Comparison of ENCODE assay signal across 8 cellular contexts in genomic region chr16:3152273-3153076, GRCh38. TPM values are rescaled to one million over a fixed set of nuclear protein-coding genes. Genes with fewer than 3 reads are reported as not detected.
DNase-seq lines count a peak whose midpoint lies in the region; ATAC-seq and TF ChIP-seq lines count a peak whose summit lies in the region.

No MANE protein-coding gene starts in this region.

- H3K79me2 ChIP-seq in PC-3 (ENCODE audit: low read length) (no peaks in the 10 kb centered on the region), fibroblast of lung (ENCODE audit: control insufficient read depth, insufficient read depth, low read length) (no peaks in the 10 kb centered on the region)

- H3K36me3 ChIP-seq in PC-3 (ENCODE audit: low read depth, low read length), result no peaks in the 10 kb centered on the region
- no peaks in the 10 kb centered on the region for H3K36me3 ChIP-seq in fibroblast of lung (ENCODE audit: control insufficient read depth, insufficient read depth, low read length)
- no peaks in the 10 kb centered on the region for H3K36me3 ChIP-seq in naive thymus-derived CD4-positive, alpha-beta T cell (ENCODE audit: control insufficient read depth in 2 of 3, insufficient read depth in 3 of 3, low read length in 3 of 3)

- H3K9me3 Mint-ChIP-seq in activated T-cell treated with anti-CD3 and anti-CD28 coated beads, Interleukin-2, amount 50 U/mL, for 72 hours, result peaks cover 0 to 3% of the 10 kb centered on the region in 2 donors
- peaks cover 2 to 53% (median 16%) of the 10 kb centered on the region in 11 donors for H3K9me3 Mint-ChIP-seq in naive thymus-derived CD4-positive, alpha-beta T cell
- H3K9me3 Mint-ChIP-seq in stimulated activated memory B cell treated with anti-CD40 and anti-IgM and Interleukin-4, amounts not matched to agents 10 μg/mL and 1 μg/mL and 100 μg/mL, for 72 hours, result peaks cover 6% of the 10 kb centered on the region

- no peaks in the 10 kb centered on the region for H3K27me3 ChIP-seq in PC-3 (ENCODE audit: low read length)
- no peaks in the 10 kb centered on the region for H3K27me3 ChIP-seq in fibroblast of lung (ENCODE audit: control insufficient read depth, insufficient read depth, low read length)
- H3K27me3 ChIP-seq in naive thymus-derived CD4-positive, alpha-beta T cell (ENCODE audit: control insufficient read depth in 2 of 2, insufficient read depth in 2 of 2, low read length in 2 of 2), result no peaks in the 10 kb centered on the region

- no TSS peak for BruUV-seq in PC-3 (replicated peaks; lab: Mats Ljungman, UMichigan)

- CTCF ChIA-PET in PC-3 (lab: Charles Lee), result interaction anchor here (0.9 kb wide), 1 partner anchor 22 kb away, joined by 3 read pairs; no protein-coding TSS in a partner anchor
- CTCF ChIA-PET in naive thymus-derived CD4-positive, alpha-beta T cell (lab: Charles Lee), result interaction anchor here (0.6 to 1.1 kb wide), 3 partner anchors 18 to 91 kb away, joined by 3 to 4 read pairs (median 3); partner anchors contain the start of gene ZNF213

- H3K9ac ChIP-seq in PC-3 (ENCODE audit: low read length) (no peak overlapping the region), fibroblast of lung (ENCODE audit: insufficient read depth, low read length) (no peak overlapping the region)

- DNase-seq in DMS153 (lab: John Stamatoyannopoulos, UW) (peak; percentile 93), KG1 (lab: John Stamatoyannopoulos, UW) (peak; percentile 89), PC-3 (peak; percentile 96), fibroblast of lung (ENCODE audit: low read depth in 2 of 2) (peak; percentile 86 to 92)
- peak; percentile 78 to 83 for DNase-seq in activated T-cell treated with anti-CD3 and anti-CD28 coated beads, Interleukin-2, amount 50 U/mL, for 72 hours
- DNase-seq in naive thymus-derived CD4-positive, alpha-beta T cell, result peak; percentile 54 to 92 (median 73)

- H3K9me3 ChIP-seq in PC-3 (ENCODE audit: low read length) (no peaks in the 10 kb centered on the region), fibroblast of lung (ENCODE audit: control insufficient read depth, insufficient read depth, low read depth, low read length) (no peaks in the 10 kb centered on the region)
- peaks cover 0 to 11% (median 5%) of the 10 kb centered on the region in 3 experiments for H3K9me3 ChIP-seq in naive thymus-derived CD4-positive, alpha-beta T cell (ENCODE audit: control insufficient read depth in 2 of 3, low read length in 3 of 3)

- H3K4me1 Mint-ChIP-seq in activated T-cell treated with anti-CD3 and anti-CD28 coated beads, Interleukin-2, amount 50 U/mL, for 72 hours (ENCODE audit: low read depth), result peaks cover 27% of the 10 kb centered on the region
- H3K4me1 Mint-ChIP-seq in naive thymus-derived CD4-positive, alpha-beta T cell, result peaks cover 16 to 46% (median 27%) of the 10 kb centered on the region in 7 donors
- peaks cover 33% of the 10 kb centered on the region for H3K4me1 Mint-ChIP-seq in stimulated activated memory B cell treated with anti-CD40 and anti-IgM and Interleukin-4, amounts not matched to agents 10 μg/mL and 1 μg/mL and 100 μg/mL, for 72 hours

- peaks cover 6% of the 10 kb centered on the region for H3K27me3 Mint-ChIP-seq in activated T-cell treated with anti-CD3 and anti-CD28 coated beads, Interleukin-2, amount 50 U/mL, for 72 hours (ENCODE audit: low read depth)
- peaks cover 0 to 32% (median 0%) of the 10 kb centered on the region in 5 donors for H3K27me3 Mint-ChIP-seq in naive thymus-derived CD4-positive, alpha-beta T cell
- H3K27me3 Mint-ChIP-seq in stimulated activated memory B cell treated with anti-CD40 and anti-IgM and Interleukin-4, amounts not matched to agents 10 μg/mL and 1 μg/mL and 100 μg/mL, for 72 hours, result no peaks in the 10 kb centered on the region

- peak overlapping the region; percentile 75 for H3K4me3 ChIP-seq in PC-3 (ENCODE audit: low read length)
- peak overlapping the region; percentile 64 to 79 (median 74) for H3K4me3 ChIP-seq in fibroblast of lung (replicated peaks in 1 of 4; ENCODE audit: control extremely low read depth in 1 of 4, insufficient read depth in 1 of 4, low read depth in 3 of 4, low read length in 4 of 4)
- peak overlapping the region; percentile 59 for H3K4me3 ChIP-seq in naive thymus-derived CD4-positive, alpha-beta T cell (ENCODE audit: low read length)

- H3F3A ChIP-seq in PC-3 (ENCODE audit: low read length, unreplicated experiment), result no peaks in the 10 kb centered on the region

- ATAC-seq in PC-3 (peak; percentile 33), GM19455 (IDR thresholded peaks at IDR 0.05; ENCODE audit: unreplicated experiment) (no peak)
- peak; percentile 13 to 18 for ATAC-seq in activated T-cell treated with anti-CD3 and anti-CD28 coated beads, Interleukin-2, amount 50 U/mL, for 72 hours (replicated peaks in 1 of 2)
- ATAC-seq in naive thymus-derived CD4-positive, alpha-beta T cell, result peak; percentile 32
- ATAC-seq in stimulated activated memory B cell treated with anti-CD40 and anti-IgM and Interleukin-4, amounts not matched to agents 10 μg/mL and 1 μg/mL and 100 μg/mL, for 72 hours, result no peak

- peak overlapping the region; percentile 91 for H3K27ac Mint-ChIP-seq in activated T-cell treated with anti-CD3 and anti-CD28 coated beads, Interleukin-2, amount 50 U/mL, for 72 hours
- H3K27ac Mint-ChIP-seq in naive thymus-derived CD4-positive, alpha-beta T cell, result peak overlapping the region; percentile 85 to 99 (median 95)
- H3K27ac Mint-ChIP-seq in stimulated activated memory B cell treated with anti-CD40 and anti-IgM and Interleukin-4, amounts not matched to agents 10 μg/mL and 1 μg/mL and 100 μg/mL, for 72 hours, result peak overlapping the region; percentile 56

- H3K27ac ChIP-seq in PC-3 (ENCODE audit: low read length), result no peak overlapping the region
- H3K27ac ChIP-seq in fibroblast of lung (ENCODE audit: insufficient read depth, low read length), result peak overlapping the region; percentile 44
- peak overlapping the region; percentile 24 for H3K27ac ChIP-seq in naive thymus-derived CD4-positive, alpha-beta T cell (ENCODE audit: low read depth, low read length)

- H3K4me1 ChIP-seq in PC-3 (ENCODE audit: insufficient read depth, low read length) (peaks cover 9% of the 10 kb centered on the region; the same call in 1 of the 2 replicates), fibroblast of lung (ENCODE audit: control insufficient read depth, extremely low read depth, insufficient read depth, low read length) (peaks cover 2% of the 10 kb centered on the region)
- peaks cover under 1 to 9% of the 10 kb centered on the region in 2 donors for H3K4me1 ChIP-seq in naive thymus-derived CD4-positive, alpha-beta T cell (ENCODE audit: control insufficient read depth in 2 of 2, insufficient read depth in 2 of 2, low read length in 2 of 2)

- intact Hi-C loops in PC-3 (cut with micrococcal nuclease), result no loop called here
- intact Hi-C loops in naive thymus-derived CD4-positive, alpha-beta T cell (cut with micrococcal nuclease), result loop anchor here (5.0 to 10.0 kb wide), 4 partner anchors 35 to 1652 kb away; partner anchors contain the start of genes NLRC3 (in 1 of the 2), OR1F1 (in 1 of the 2) and ROGDI (in 1 of the 2)

- POLR2A ChIA-PET in PC-3 (lab: Charles Lee; ENCODE audit: unreplicated experiment), result no interaction called here
- POLR2A ChIA-PET in naive thymus-derived CD4-positive, alpha-beta T cell (lab: Charles Lee), result interaction anchor here (0.6 to 8.0 kb wide), 9 partner anchors 13 to 1349 kb away, joined by 3 to 91 read pairs (median 3); partner anchors contain the start of gene ZNF213

- peaks cover 2 to 3% of the 10 kb centered on the region in 2 donors for H3K36me3 Mint-ChIP-seq in activated T-cell treated with anti-CD3 and anti-CD28 coated beads, Interleukin-2, amount 50 U/mL, for 72 hours (ENCODE audit: insufficient read depth in 2 of 2)
- H3K36me3 Mint-ChIP-seq in naive thymus-derived CD4-positive, alpha-beta T cell, result peaks cover 0 to 14% (median 0%) of the 10 kb centered on the region in 5 donors
- H3K36me3 Mint-ChIP-seq in stimulated activated memory B cell treated with anti-CD40 and anti-IgM and Interleukin-4, amounts not matched to agents 10 μg/mL and 1 μg/mL and 100 μg/mL, for 72 hours, result no peaks in the 10 kb centered on the region

- TF ChIP-seq CTCF in PC-3 (conservative IDR thresholded peaks at IDR 0.05; ENCODE audit: low read depth, low read length) (peak; percentile 54), fibroblast of lung (conservative IDR thresholded peaks at IDR 0.05 in 1 of 2, IDR thresholded peaks at IDR 0.05 in 1 of 2; ENCODE audit: low read depth in 1 of 2, low read length in 2 of 2) (peak; percentile 36 to 39)

- H4K20me1 ChIP-seq in PC-3 (ENCODE audit: low read length) (no peaks in the 10 kb centered on the region), fibroblast of lung (ENCODE audit: control insufficient read depth, extremely low read depth, insufficient read depth, low read length) (no peaks in the 10 kb centered on the region)

- H3K9me2 ChIP-seq in PC-3 (replicated peaks; ENCODE audit: low read length), result no peaks in the 10 kb centered on the region

- peak overlapping the region; percentile 78 to 80 for H3K4me3 Mint-ChIP-seq in activated T-cell treated with anti-CD3 and anti-CD28 coated beads, Interleukin-2, amount 50 U/mL, for 72 hours
- H3K4me3 Mint-ChIP-seq in naive thymus-derived CD4-positive, alpha-beta T cell, result peak overlapping the region; percentile 80 to 91 (median 87)
- H3K4me3 Mint-ChIP-seq in stimulated activated memory B cell treated with anti-CD40 and anti-IgM and Interleukin-4, amounts not matched to agents 10 μg/mL and 1 μg/mL and 100 μg/mL, for 72 hours, result peak overlapping the region; percentile 69

- H2AFZ ChIP-seq in PC-3 (ENCODE audit: low read length), result peak overlapping the region; percentile 76
- H2AFZ ChIP-seq in fibroblast of lung (ENCODE audit: low read length), result peak overlapping the region; percentile 96

- H3K4me2 ChIP-seq in PC-3 (ENCODE audit: low read length) (peak overlapping the region; percentile 90), fibroblast of lung (ENCODE audit: extremely low read depth, insufficient read depth, low read length) (peak overlapping the region; percentile 96)

RNA-seq across cellular contexts. Expression of gene ZNF213, which starts 17.6 kb away (rescaled TPM):
- 3.6 and 9.6 TPM in 2 replicates for total RNA-seq in PC-3 (2014; rRNA removed)
- total RNA-seq in activated T-cell treated with anti-CD3 and anti-CD28 coated beads, Interleukin-2, amount 50 U/mL, for 72 hours, result 10 to 100 TPM; 12.2 to 16.3 TPM
- total RNA-seq in fibroblast of lung, result 5.9 and 8.8 TPM in 2 replicates
- polyA plus RNA-seq in fibroblast of lung, result 0.43 and 0.52 TPM in 2 replicates
- 4.4 and 6.5 TPM in 2 replicates for polyA plus RNA-seq in fibroblast of lung (2012)
- polyA minus RNA-seq in fibroblast of lung (ENCODE audit: low replicate concordance), result 5.7 and 7.7 TPM in 2 replicates
- 10 to 100 TPM in 3 of 5 experiments, 1 to 10 TPM in 2; 3.8 to 14.0 (median 11.8) TPM for total RNA-seq in naive thymus-derived CD4-positive, alpha-beta T cell
- 1 to 10 TPM; 1.7 to 3.4 TPM for polyA plus RNA-seq in naive thymus-derived CD4-positive, alpha-beta T cell

RNA-seq across cellular contexts. Expression of gene OR1F1, which starts 35.5 kb away (rescaled TPM):
- total RNA-seq in PC-3 (2014; rRNA removed) (not detected in 2 replicates), fibroblast of lung (not detected in 2 replicates)
- under 1 TPM in 1 of 2 donors, not detected in 1; 0.35 TPM for total RNA-seq in activated T-cell treated with anti-CD3 and anti-CD28 coated beads, Interleukin-2, amount 50 U/mL, for 72 hours
- 0.07 and 0.23 TPM in 2 replicates for polyA plus RNA-seq in fibroblast of lung
- polyA plus RNA-seq in fibroblast of lung (2012), result not detected in 2 replicates
- 4.1 TPM in 1 of 2 replicates, not detected in the other for polyA minus RNA-seq in fibroblast of lung (ENCODE audit: low replicate concordance)
- total RNA-seq in naive thymus-derived CD4-positive, alpha-beta T cell, result under 1 TPM in 2 of 5 experiments, not detected in 3; 0.38 to 0.41 TPM
- under 1 TPM in 1 of 2 donors, not detected in 1; 0.35 TPM for polyA plus RNA-seq in naive thymus-derived CD4-positive, alpha-beta T cell

RNA-seq across cellular contexts. Expression of gene ZNF205, which starts 40.1 kb away (rescaled TPM):
- total RNA-seq in PC-3 (2014; rRNA removed), result 19.0 and 27.0 TPM in 2 replicates
- total RNA-seq in activated T-cell treated with anti-CD3 and anti-CD28 coated beads, Interleukin-2, amount 50 U/mL, for 72 hours, result under 1 TPM; 0.12 to 0.28 TPM
- total RNA-seq in fibroblast of lung, result 16.0 and 16.4 TPM in 2 replicates
- polyA plus RNA-seq in fibroblast of lung, result 3.4 and 4.4 TPM in 2 replicates
- 7.9 and 8.4 TPM in 2 replicates for polyA plus RNA-seq in fibroblast of lung (2012)
- polyA minus RNA-seq in fibroblast of lung (ENCODE audit: low replicate concordance), result 1.3 and 3.1 TPM in 2 replicates
- total RNA-seq in naive thymus-derived CD4-positive, alpha-beta T cell, result under 1 TPM in 1 of 5 experiments, not detected in 4; 0.29 TPM
- polyA plus RNA-seq in naive thymus-derived CD4-positive, alpha-beta T cell, result under 1 TPM in 1 of 2 donors, not detected in 1; 0.09 TPM

RNA-seq across cellular contexts. Expression of gene ZSCAN10, which starts 53.4 kb away (rescaled TPM):
- total RNA-seq in PC-3 (2014; rRNA removed), result not detected in 2 replicates
- total RNA-seq in activated T-cell treated with anti-CD3 and anti-CD28 coated beads, Interleukin-2, amount 50 U/mL, for 72 hours, result under 1 TPM; 0.28 to 0.48 TPM
- not detected in 2 replicates for total RNA-seq in fibroblast of lung
- polyA plus RNA-seq in fibroblast of lung, result 0.02 TPM in 1 of 2 replicates, not detected in the other
- not detected in 2 replicates for polyA plus RNA-seq in fibroblast of lung (2012)
- polyA minus RNA-seq in fibroblast of lung (ENCODE audit: low replicate concordance), result not detected in 2 replicates
- total RNA-seq in naive thymus-derived CD4-positive, alpha-beta T cell, result under 1 TPM in 3 of 5 experiments, not detected in 2; 0.22 to 0.61 (median 0.29) TPM
- polyA plus RNA-seq in naive thymus-derived CD4-positive, alpha-beta T cell, result under 1 TPM in 1 of 2 donors, not detected in 1; 0.35 TPM

Comparison
In these comparisons a context has a peak if more than half of its experiments do, and no peak if none do; other contexts are left out.
1. ATAC-seq: peak in PC-3 (single experiment), activated T-cell treated with anti-CD3 and anti-CD28 coated beads, Interleukin-2, amount 50 U/mL, for 72 hours (2 of 2) and naive thymus-derived CD4-positive, alpha-beta T cell (single experiment); none in stimulated activated memory B cell treated with anti-CD40 and anti-IgM and Interleukin-4, amounts not matched to agents 10 μg/mL and 1 μg/mL and 100 μg/mL, for 72 hours (single experiment) and GM19455 (single experiment).
2. RNA of gene ZNF205, which starts 40.1 kb away (total RNA-seq): 19.0 to 27.0 TPM in PC-3 and 16.0 to 16.4 TPM in fibroblast of lung; 0.12 to 0.28 TPM in activated T-cell treated with anti-CD3 and anti-CD28 coated beads, Interleukin-2, amount 50 U/mL, for 72 hours and 0.29 TPM in naive thymus-derived CD4-positive, alpha-beta T cell; every median in the first group is over 10 times any median in the second.
3. Peak in every context shown above with its lines, with median percentiles within 50 percentile points of each other: DNase-seq, H3K4me3 ChIP-seq, H3K27ac Mint-ChIP-seq and H3K4me3 Mint-ChIP-seq.